10 cellular contexts compared by ENCODE assay signal in genomic region chr7:102635354-102635753, GRCh38. TPM values are rescaled to one million over a fixed set of nuclear protein-coding genes. Genes with fewer than 3 reads are reported as not detected.
"Had no signal": no experiment of that assay in that cellular context is flagged by ENCODE, and none has a peak within 500 bp of the region (broad histone marks: within the 10 kb centered on the region; RNA-seq: fewer than 3 reads in every experiment).

No MANE protein-coding gene starts in this region.

RNA-seq across cellular contexts. Expression of gene SPDYE2B, which starts 14.8 kb away (rescaled TPM):
- total RNA-seq: activated B cell treated with CpG ODN at 0.5 μM for 24 hours; activated CD4-positive, alpha-beta memory T cell treated with anti-CD3 and anti-CD28 coated beads for 36 hours; activated naive CD4-positive, alpha-beta T cell treated with anti-CD3 and anti-CD28 coated beads, Interleukin-2, amount 50 U/mL, for 72 hours; activated T-cell treated with anti-CD3 and anti-CD28 coated beads, Interleukin-2, amount 50 U/mL, for 4 hours; activated T-helper 1 cell treated with anti-CD3 and anti-CD28 coated beads, Interleukin-12 subunit alpha, Interleukin-12 subunit beta, Interleukin-2, Interleukin-4 antibody, amounts not matched to agents 30 ng/mL and 10 ng/mL and 1 ng/mL, durations not matched to agents 14 hours and 24 hours and 36 hours; adrenal gland; LHCN-M2; NCI-H460; PC-3; Right ventricle myocardium inferior had no signal
- polyA plus RNA-seq: adrenal gland had no signal
